21 cellular contexts compared by ENCODE assay signal in the genomic region with DNA sequence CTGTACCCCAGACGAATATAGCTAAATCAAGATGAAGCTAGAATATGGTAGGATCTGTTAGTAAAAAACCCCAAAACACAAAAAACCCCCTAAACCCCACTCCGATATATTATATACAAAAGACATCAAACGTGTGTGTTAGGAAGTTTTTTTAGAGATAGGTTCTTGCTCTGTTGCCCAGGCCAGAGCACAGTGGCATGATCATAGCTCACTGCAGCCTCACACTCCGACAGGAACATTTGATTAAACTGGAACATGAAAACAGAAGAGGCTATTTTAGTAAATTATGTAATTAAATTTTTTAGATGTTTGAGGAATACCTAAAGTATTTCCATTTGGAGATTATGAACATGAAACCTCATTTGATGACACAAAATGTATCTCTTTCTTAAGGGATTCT. TPM values are rescaled to one million over a fixed set of nuclear protein-coding genes. Genes with fewer than 3 reads are reported as not detected.
"Had no signal": no experiment of that assay in that cellular context is flagged by ENCODE, and none has a peak within 500 bp of the region (broad histone marks: within the 10 kb centered on the region; RNA-seq: fewer than 3 reads in every experiment).

No MANE protein-coding gene starts in this region.

- H3K36me3 ChIP-seq: SJCRH30 had no signal

- H3K9me3 ChIP-seq: SJCRH30 had no signal

- H3K27ac ChIP-seq: SJCRH30 had no signal

- DNase-seq: KBM-7, MV-4-11, NCI-H1048, NCI-H1105, NCI-H1417, NCI-H1436 treated with DMSO at 0.1 percent for 48 hours, NCI-H1694, NCI-H187 treated with DMSO at 0.1 percent for 48 hours, NCI-H2029 treated with DMSO at 0.1 percent for 48 hours, NCI-H2227 treated with DMSO at 0.1 percent for 48 hours, NCI-H524, NCI-H526 treated with DMSO at 0.1 percent for 48 hours, NCI-H748 treated with DMSO at 0.1 percent for 48 hours, RPMI8226, SHP77 treated with DMSO at 0.1 percent for 48 hours, SJCRH30 had no signal

- H3K4me3 ChIP-seq: SJCRH30 had no signal

- H3K27me3 ChIP-seq: SJCRH30 had no signal

- H3K4me1 ChIP-seq: SJCRH30 had no signal

- ATAC-seq: SK-N-SH treated with all-trans-retinoic acid at 6 μM for 48 hours had no signal

RNA-seq across cellular contexts. Expression of a gene that starts 8.2 kb away (rescaled TPM):
- total RNA-seq: HT-29 had no signal

RNA-seq across cellular contexts. Expression of a gene that starts 29.6 kb away (rescaled TPM):
- total RNA-seq: HT-29, LHCN-M2, MCF 10A, NCI-H460, SJCRH30 had no signal
